Comparison of ENCODE assay signal across 2 cellular contexts in genomic region chr14:76413962-76414665, GRCh38.
TF ChIP-seq lines count a peak whose summit lies in the region.

No MANE protein-coding gene starts in this region.

TF ChIP-seq in SK-N-SH, 30 proteins besides CTCF, POLR2A, EP300 and RAD21 (continued from another document):
- TF ChIP-seq, protein P1, sequence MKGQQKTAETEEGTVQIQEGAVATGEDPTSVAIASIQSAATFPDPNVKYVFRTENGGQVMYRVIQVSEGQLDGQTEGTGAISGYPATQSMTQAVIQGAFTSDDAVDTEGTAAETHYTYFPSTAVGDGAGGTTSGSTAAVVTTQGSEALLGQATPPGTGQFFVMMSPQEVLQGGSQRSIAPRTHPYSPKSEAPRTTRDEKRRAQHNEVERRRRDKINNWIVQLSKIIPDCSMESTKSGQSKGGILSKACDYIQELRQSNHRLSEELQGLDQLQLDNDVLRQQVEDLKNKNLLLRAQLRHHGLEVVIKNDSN (IDR thresholded peaks at IDR 0.05; ENCODE audit: borderline replicate concordance, low read depth): no peak
- TF ChIP-seq EZH2phosphoT487 (IDR thresholded peaks at IDR 0.05; ENCODE audit: borderline replicate concordance, low read depth): no peak
- no peak for TF ChIP-seq TEAD4 (IDR thresholded peaks at IDR 0.05; ENCODE audit: borderline replicate concordance, insufficient read depth)
- no peak for TF ChIP-seq JUND (IDR thresholded peaks at IDR 0.05)
- no peak for TF ChIP-seq FOXJ3 (CRISPR knock-in tag; IDR thresholded peaks at IDR 0.05)
- no peak for TF ChIP-seq PBX3 (IDR thresholded peaks at IDR 0.05)
TF ChIP-seq in SK-N-SH: peak in this region for 0.

TF ChIP-seq in SK-N-SH treated with all-trans-retinoic acid at 6 μM for 48 hours, 23 proteins besides CTCF, POLR2A, EP300 and RAD21 (continued from another document):
- TF ChIP-seq, protein P2, sequence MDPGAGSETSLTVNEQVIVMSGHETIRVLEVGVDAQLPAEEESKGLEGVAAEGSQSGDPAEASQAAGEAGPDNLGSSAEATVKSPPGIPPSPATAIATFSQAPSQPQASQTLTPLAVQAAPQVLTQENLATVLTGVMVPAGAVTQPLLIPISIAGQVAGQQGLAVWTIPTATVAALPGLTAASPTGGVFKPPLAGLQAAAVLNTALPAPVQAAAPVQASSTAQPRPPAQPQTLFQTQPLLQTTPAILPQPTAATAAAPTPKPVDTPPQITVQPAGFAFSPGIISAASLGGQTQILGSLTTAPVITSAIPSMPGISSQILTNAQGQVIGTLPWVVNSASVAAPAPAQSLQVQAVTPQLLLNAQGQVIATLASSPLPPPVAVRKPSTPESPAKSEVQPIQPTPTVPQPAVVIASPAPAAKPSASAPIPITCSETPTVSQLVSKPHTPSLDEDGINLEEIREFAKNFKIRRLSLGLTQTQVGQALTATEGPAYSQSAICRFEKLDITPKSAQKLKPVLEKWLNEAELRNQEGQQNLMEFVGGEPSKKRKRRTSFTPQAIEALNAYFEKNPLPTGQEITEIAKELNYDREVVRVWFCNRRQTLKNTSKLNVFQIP (CRISPR knock-in tag; IDR thresholded peaks at IDR 0.05; ENCODE audit: borderline replicate concordance, low read depth): no peak
- TF ChIP-seq, protein P3, sequence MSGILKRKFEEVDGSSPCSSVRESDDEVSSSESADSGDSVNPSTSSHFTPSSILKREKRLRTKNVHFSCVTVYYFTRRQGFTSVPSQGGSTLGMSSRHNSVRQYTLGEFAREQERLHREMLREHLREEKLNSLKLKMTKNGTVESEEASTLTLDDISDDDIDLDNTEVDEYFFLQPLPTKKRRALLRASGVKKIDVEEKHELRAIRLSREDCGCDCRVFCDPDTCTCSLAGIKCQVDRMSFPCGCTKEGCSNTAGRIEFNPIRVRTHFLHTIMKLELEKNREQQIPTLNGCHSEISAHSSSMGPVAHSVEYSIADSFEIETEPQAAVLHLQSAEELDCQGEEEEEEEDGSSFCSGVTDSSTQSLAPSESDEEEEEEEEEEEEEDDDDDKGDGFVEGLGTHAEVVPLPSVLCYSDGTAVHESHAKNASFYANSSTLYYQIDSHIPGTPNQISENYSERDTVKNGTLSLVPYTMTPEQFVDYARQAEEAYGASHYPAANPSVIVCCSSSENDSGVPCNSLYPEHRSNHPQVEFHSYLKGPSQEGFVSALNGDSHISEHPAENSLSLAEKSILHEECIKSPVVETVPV (CRISPR knock-in tag; IDR thresholded peaks at IDR 0.05): no peak
- TF ChIP-seq TCF4 (CRISPR knock-in tag; IDR thresholded peaks at IDR 0.05; ENCODE audit: borderline replicate concordance) (no peak), ZNF565 (CRISPR knock-in tag; conservative IDR thresholded peaks at IDR 0.05; ENCODE audit: low read depth) (no peak), RARB (CRISPR knock-in tag; IDR thresholded peaks at IDR 0.05) (no peak), TOX (CRISPR knock-in tag; IDR thresholded peaks at IDR 0.05; ENCODE audit: borderline replicate concordance) (no peak), ZNF8 (CRISPR knock-in tag; IDR thresholded peaks at IDR 0.05) (no peak), ARNTL (CRISPR knock-in tag; IDR thresholded peaks at IDR 0.05; ENCODE audit: borderline replicate concordance, low read depth) (no peak), GLIS3 (CRISPR knock-in tag; IDR thresholded peaks at IDR 0.05) (no peak), PATZ1 (CRISPR knock-in tag; IDR thresholded peaks at IDR 0.05; ENCODE audit: borderline replicate concordance) (no peak)
- TF ChIP-seq, protein P4, sequence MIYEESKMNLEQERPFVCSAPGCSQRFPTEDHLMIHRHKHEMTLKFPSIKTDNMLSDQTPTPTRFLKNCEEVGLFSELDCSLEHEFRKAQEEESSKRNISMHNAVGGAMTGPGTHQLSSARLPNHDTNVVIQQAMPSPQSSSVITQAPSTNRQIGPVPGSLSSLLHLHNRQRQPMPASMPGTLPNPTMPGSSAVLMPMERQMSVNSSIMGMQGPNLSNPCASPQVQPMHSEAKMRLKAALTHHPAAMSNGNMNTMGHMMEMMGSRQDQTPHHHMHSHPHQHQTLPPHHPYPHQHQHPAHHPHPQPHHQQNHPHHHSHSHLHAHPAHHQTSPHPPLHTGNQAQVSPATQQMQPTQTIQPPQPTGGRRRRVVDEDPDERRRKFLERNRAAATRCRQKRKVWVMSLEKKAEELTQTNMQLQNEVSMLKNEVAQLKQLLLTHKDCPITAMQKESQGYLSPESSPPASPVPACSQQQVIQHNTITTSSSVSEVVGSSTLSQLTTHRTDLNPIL (CRISPR knock-in tag; IDR thresholded peaks at IDR 0.05; ENCODE audit: low read depth): no peak
